Comparison of ENCODE assay signal across 8 cellular contexts in genomic region chr1:17438176-17438976, GRCh38. TPM values are rescaled to one million over a fixed set of nuclear protein-coding genes. Genes with fewer than 3 reads are reported as not detected.
A peak's percentile ranks its signal among the peaks of the same experiment; 100 is the strongest.
DNase-seq lines count a peak whose midpoint lies in the region; ATAC-seq, FAIRE-seq and TF ChIP-seq lines count a peak whose summit lies in the region.

No MANE protein-coding gene starts in this region.

- no peaks in the 10 kb centered on the region for H3K9me3 ChIP-seq in lung (ENCODE audit: control insufficient read depth in 2 of 2, insufficient read depth in 1 of 2, low read length in 1 of 2)

- no peaks in the 10 kb centered on the region for H3K27me3 Mint-ChIP-seq in activated CD4-positive, alpha-beta memory T cell treated with anti-CD3 and anti-CD28 coated beads for 36 hours

- no peak for TF ChIP-seq POLR2A in GM12891 (IDR thresholded peaks at IDR 0.05; ENCODE audit: low read depth, low read length)

- peaks cover 5 to 6% of the 10 kb centered on the region in 2 donors for H3K36me3 ChIP-seq in lung (ENCODE audit: control insufficient read depth in 2 of 2, insufficient read depth in 2 of 2, low read length in 2 of 2)

- no peaks in the 10 kb centered on the region for H3K9me3 Mint-ChIP-seq in activated CD4-positive, alpha-beta memory T cell treated with anti-CD3 and anti-CD28 coated beads for 36 hours

- H3K27ac ChIP-seq in lung (ENCODE audit: low read depth in 1 of 2, low read length in 1 of 2), result peak overlapping the region; percentile 90 to 92

- ATAC-seq in HG02840 (IDR thresholded peaks at IDR 0.05; ENCODE audit: low FRiP score, unreplicated experiment), result peak; percentile 40
- peak; percentile 36 for ATAC-seq in lung (ENCODE audit: insufficient read depth, low FRiP score)
- no peak for ATAC-seq in HG02938 (IDR thresholded peaks at IDR 0.05; ENCODE audit: unreplicated experiment)

- peak overlapping the region; percentile 85 for H3K4me3 ChIP-seq in lung

- peak overlapping the region; percentile 95 for H3K27ac Mint-ChIP-seq in activated CD4-positive, alpha-beta memory T cell treated with anti-CD3 and anti-CD28 coated beads for 36 hours

- POLR2A ChIA-PET in activated CD4-positive, alpha-beta memory T cell treated with anti-CD3 and anti-CD28 coated beads for 36 hours (lab: Charles Lee), result interaction anchor here (1.0 to 1.6 kb wide), 2 partner anchors 10 to 13 kb away, joined by 3 to 4 read pairs; no protein-coding TSS in a partner anchor

- H3K4me3 Mint-ChIP-seq in activated CD4-positive, alpha-beta memory T cell treated with anti-CD3 and anti-CD28 coated beads for 36 hours, result peak overlapping the region; percentile 88

- CTCF ChIA-PET in activated CD4-positive, alpha-beta memory T cell treated with anti-CD3 and anti-CD28 coated beads for 36 hours (lab: Charles Lee), result interaction anchor here (0.7 to 2.2 kb wide), 3 partner anchors 14 to 487 kb away, joined by 3 to 10 read pairs (median 5); no protein-coding TSS in a partner anchor

- TF ChIP-seq CTCF in lung (IDR thresholded peaks at IDR 0.05; ENCODE audit: control extremely low read depth, extremely low read depth), result no peak

- H3K4me1 ChIP-seq in lung (ENCODE audit: control insufficient read depth in 2 of 2, insufficient read depth in 2 of 2, low read length in 2 of 2), result peaks cover 4 to 5% of the 10 kb centered on the region in 2 donors

- FAIRE-seq in GM12891 (lab: Jason Lieb, UNC), result peak; percentile 20

- DNase-seq in GM12891 (ENCODE audit: insufficient read length, low spot score), result no peak
- peak; percentile 31 for DNase-seq in NCI-H345 treated with DMSO at 0.1 percent for 48 hours (lab: John Stamatoyannopoulos, UW; ENCODE audit: unreplicated experiment)
- peak; percentile 84 for DNase-seq in activated CD4-positive, alpha-beta memory T cell treated with anti-CD3 and anti-CD28 coated beads for 36 hours
- DNase-seq in effector CD4-positive, alpha-beta T cell, result peak; percentile 40
- DNase-seq in lung (ENCODE audit: low spot score), result peak; percentile 67
- DNase-seq in stimulated activated CD4-positive, alpha-beta T cell treated with anti-CD3 and anti-CD28 coated beads, TNF-alpha, amount 100 ng/mL, for 48 hours (ENCODE audit: low read depth in 3 of 3), result peak in 2 of 3 donors; percentile 48 to 74

- no peaks in the 10 kb centered on the region for H3K27me3 ChIP-seq in lung (ENCODE audit: control insufficient read depth, insufficient read depth)

- intact Hi-C loops in activated CD4-positive, alpha-beta memory T cell treated with anti-CD3 and anti-CD28 coated beads for 36 hours (cut with micrococcal nuclease), result loop anchor here (2.0 kb wide), 2 partner anchors 18 to 534 kb away; no protein-coding TSS in a partner anchor

- H3K4me1 Mint-ChIP-seq in activated CD4-positive, alpha-beta memory T cell treated with anti-CD3 and anti-CD28 coated beads for 36 hours (ENCODE audit: low read depth), result peaks cover 54% of the 10 kb centered on the region

- peaks cover 33% of the 10 kb centered on the region for H3K36me3 Mint-ChIP-seq in activated CD4-positive, alpha-beta memory T cell treated with anti-CD3 and anti-CD28 coated beads for 36 hours

- WGBS in lung, 2 donors, result 0% methylated on average over 55 to 81 of the region's 81 CpGs

TF ChIP-seq in GM12891, 5 proteins besides CTCF, POLR2A, EP300 and RAD21:
- TF ChIP-seq POLR2AphosphoS5 (IDR thresholded peaks at IDR 0.05; ENCODE audit: low read depth, low read length) (0 out of 2 replicates have a peak, but pooled peaks have one; percentile 52), PAX5 (IDR thresholded peaks at IDR 0.05; ENCODE audit: insufficient read depth, low read length, severe bottlenecking) (peak; percentile 11), TAF1 (IDR thresholded peaks at IDR 0.05; ENCODE audit: low read depth, low read length) (peak; percentile 45; the same call in 1 of the 2 replicates), SPI1 (IDR thresholded peaks at IDR 0.05; ENCODE audit: low read depth, low read length) (peak; percentile 73), POU2F2 (IDR thresholded peaks at IDR 0.05; ENCODE audit: low read depth, low read length) (no peak)

RNA-seq across cellular contexts. Expression of gene RCC2, which starts 1.1 kb away (rescaled TPM):
- 44.9 TPM for polyA plus RNA-seq in GM12891 (2012; ENCODE audit: low read depth, missing spikeins)
- total RNA-seq in activated CD4-positive, alpha-beta memory T cell treated with anti-CD3 and anti-CD28 coated beads for 36 hours, result 10 to 100 TPM; 90.6 to 91.0 TPM
- total RNA-seq in lung, result 10 to 100 TPM; 43.1 to 51.2 TPM
- polyA plus RNA-seq in lung, result 10 to 100 TPM; 31.9 to 33.9 TPM
